In the genomic region with DNA sequence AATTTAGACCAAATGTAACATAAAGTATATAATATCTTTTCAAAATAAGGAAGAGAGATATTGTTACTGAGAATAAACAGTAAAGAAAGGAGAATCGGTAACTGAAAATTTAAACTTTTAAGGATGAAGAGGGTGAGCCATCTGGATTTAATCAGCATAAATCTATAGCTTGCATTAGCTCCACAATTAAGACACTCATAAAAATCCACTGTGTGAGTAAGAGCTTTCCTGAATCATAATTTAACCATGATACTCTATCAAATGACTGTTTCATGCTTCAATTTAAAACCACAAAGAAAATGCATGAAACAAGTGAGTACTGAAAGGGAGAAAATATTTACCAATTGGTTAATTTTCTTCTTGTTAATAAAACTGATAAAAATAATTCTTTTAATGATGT, we compare ENCODE assay signal across 1 cellular context.
TF ChIP-seq lines count a peak whose summit lies in the region.

No MANE protein-coding gene starts in this region.

TF ChIP-seq in SK-N-SH treated with all-trans-retinoic acid at 6 μM for 48 hours, 23 proteins besides CTCF, POLR2A, EP300 and RAD21 (continued from another document):
- TF ChIP-seq, protein P1, sequence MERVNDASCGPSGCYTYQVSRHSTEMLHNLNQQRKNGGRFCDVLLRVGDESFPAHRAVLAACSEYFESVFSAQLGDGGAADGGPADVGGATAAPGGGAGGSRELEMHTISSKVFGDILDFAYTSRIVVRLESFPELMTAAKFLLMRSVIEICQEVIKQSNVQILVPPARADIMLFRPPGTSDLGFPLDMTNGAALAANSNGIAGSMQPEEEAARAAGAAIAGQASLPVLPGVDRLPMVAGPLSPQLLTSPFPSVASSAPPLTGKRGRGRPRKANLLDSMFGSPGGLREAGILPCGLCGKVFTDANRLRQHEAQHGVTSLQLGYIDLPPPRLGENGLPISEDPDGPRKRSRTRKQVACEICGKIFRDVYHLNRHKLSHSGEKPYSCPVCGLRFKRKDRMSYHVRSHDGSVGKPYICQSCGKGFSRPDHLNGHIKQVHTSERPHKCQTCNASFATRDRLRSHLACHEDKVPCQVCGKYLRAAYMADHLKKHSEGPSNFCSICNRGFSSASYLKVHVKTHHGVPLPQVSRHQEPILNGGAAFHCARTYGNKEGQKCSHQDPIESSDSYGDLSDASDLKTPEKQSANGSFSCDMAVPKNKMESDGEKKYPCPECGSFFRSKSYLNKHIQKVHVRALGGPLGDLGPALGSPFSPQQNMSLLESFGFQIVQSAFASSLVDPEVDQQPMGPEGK (CRISPR knock-in tag; IDR thresholded peaks at IDR 0.05; ENCODE audit: borderline replicate concordance) = 0 out of 2 replicates have a peak, but pooled peaks have one; percentile 53
- TF ChIP-seq ISL1 (CRISPR knock-in tag; IDR thresholded peaks at IDR 0.05) (no peak), TOX (CRISPR knock-in tag; IDR thresholded peaks at IDR 0.05; ENCODE audit: borderline replicate concordance) (peak; percentile 90; the same call in 1 of the 2 replicates), ZFP3 (CRISPR knock-in tag; IDR thresholded peaks at IDR 0.05) (no peak), ESRRG (CRISPR knock-in tag; IDR thresholded peaks at IDR 0.05) (no peak), BACH2 (CRISPR knock-in tag; IDR thresholded peaks at IDR 0.05; ENCODE audit: borderline replicate concordance) (no peak)
